ENCODE assay signal across 18 cellular contexts in the genomic region with DNA sequence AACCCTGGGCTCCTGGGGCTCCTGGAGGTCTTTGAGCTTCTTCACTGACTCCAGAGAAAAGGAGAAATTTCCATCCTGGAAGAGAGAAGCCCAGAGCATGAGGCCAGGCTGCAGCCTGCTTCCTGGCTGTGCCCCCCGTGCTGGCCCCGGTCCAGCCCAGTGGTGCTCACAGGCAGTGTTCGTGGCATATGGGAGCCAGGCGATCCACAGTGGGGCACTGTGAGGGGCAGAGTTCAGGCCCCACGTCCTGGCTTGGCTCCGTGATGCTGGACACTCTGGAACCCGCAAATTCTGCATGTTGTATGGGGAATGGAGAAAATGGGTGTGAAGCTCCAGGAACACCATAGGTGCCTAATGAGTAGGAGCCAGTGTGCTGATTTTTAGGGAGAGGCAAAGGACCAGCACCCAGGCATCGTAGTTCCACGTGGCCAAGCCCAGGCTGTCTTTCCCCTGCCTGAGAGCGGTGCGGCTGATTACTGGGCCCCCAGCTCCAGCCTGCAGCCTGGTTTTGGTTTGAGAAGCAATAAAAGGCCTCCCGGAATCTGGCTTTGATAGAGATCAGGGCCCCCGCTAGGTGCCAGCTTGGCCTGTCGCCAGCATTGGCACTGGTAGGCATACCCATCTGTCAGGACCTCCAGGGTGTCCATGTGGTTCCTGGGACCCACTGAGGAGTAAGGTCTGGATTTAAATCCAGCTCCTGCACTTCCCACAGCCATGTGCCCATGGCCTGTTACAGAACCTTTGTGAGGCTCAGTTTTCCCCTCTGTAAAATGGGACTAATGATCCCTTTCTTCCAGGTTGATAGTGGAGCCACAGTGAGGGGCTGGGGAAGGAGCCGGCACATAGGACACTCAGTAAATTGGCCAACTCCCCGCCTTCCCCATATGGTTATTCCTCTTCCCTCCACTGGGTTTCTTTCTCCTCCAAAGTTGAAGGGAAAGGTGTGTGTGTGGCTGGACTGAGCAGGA. TPM values are rescaled to one million over a fixed set of nuclear protein-coding genes. Genes with fewer than 3 reads are reported as not detected.
"Had no signal": no experiment of that assay in that cellular context is flagged by ENCODE, and none has a peak within 500 bp of the region (broad histone marks: within the 10 kb centered on the region; RNA-seq: fewer than 3 reads in every experiment).

No MANE protein-coding gene starts in this region.

- DNase-seq: activated CD4-positive, alpha-beta T cell treated with anti-CD3 and anti-CD28 coated beads for 1 hour; activated CD4-positive, alpha-beta T cell treated with anti-CD3 and anti-CD28 coated beads, Interleukin-2, amount 50 U/mL, for 4 hours; activated naive CD4-positive, alpha-beta T cell; activated naive CD8-positive, alpha-beta T cell treated with anti-CD3 and anti-CD28 coated beads, Interleukin-2, amount 10 ng/mL, durations not matched to agents 7 days and 5 days; activated T-cell treated with anti-CD3 and anti-CD28 coated beads for 4 hours; central memory CD4-positive, alpha-beta T cell; cortex of kidney; effector CD4-positive, alpha-beta T cell; foreskin melanocyte; head of caudate nucleus; mammary epithelial cell; natural killer cell; right cardiac atrium; upper lobe of left lung had no signal

- H3K36me3 ChIP-seq: suprapubic skin, upper lobe of left lung had no signal

- H3K27ac ChIP-seq: suprapubic skin had no signal

- H3K4me3 ChIP-seq: mucosa of descending colon, smooth muscle cell, suprapubic skin, upper lobe of left lung had no signal

- H3K9me3 ChIP-seq: suprapubic skin had no signal

- H3K27me3 ChIP-seq: suprapubic skin, upper lobe of left lung had no signal

RNA-seq across cellular contexts. Expression of gene GUCA2A, which starts 0.7 kb away (rescaled TPM):
- total RNA-seq: activated naive CD8-positive, alpha-beta T cell treated with anti-CD3 and anti-CD28 coated beads, Interleukin-2, amount 10 ng/mL, durations not matched to agents 7 days and 5 days; mammary epithelial cell; natural killer cell; posterior vena cava; right cardiac atrium; smooth muscle cell had no signal
- polyA plus RNA-seq: mammary epithelial cell, right cardiac atrium, smooth muscle cell had no signal

RNA-seq across cellular contexts. Expression of gene GUCA2B, which starts 10.6 kb away (rescaled TPM):
- total RNA-seq: activated naive CD8-positive, alpha-beta T cell treated with anti-CD3 and anti-CD28 coated beads, Interleukin-2, amount 10 ng/mL, durations not matched to agents 7 days and 5 days; mammary epithelial cell; natural killer cell; posterior vena cava; right cardiac atrium; smooth muscle cell; suprapubic skin; upper lobe of left lung had no signal
- polyA plus RNA-seq: mammary epithelial cell, right cardiac atrium, smooth muscle cell had no signal
